Comparison of ENCODE assay signal across 1 cellular context in the genomic region with DNA sequence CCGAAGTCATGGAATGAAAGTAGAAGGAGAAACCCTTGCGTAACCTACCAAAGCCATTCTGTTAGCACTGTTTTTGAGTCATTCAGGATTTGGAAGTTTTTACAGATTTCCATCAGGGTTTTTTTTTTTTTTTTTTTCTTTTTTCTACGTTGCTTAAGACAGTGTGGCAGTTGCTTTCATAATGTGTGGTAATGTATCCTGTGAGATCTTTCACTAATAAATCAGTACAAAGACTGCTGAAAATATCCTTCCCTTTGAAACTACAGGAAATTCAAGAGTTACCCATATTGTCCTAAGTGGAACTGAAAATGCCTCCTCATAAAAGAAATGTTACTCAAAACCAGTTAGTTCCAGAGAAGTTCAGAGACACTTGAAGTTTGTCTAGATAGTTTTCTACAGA.
TF ChIP-seq lines count a peak whose summit lies in the region.

No MANE protein-coding gene starts in this region.

TF ChIP-seq in HepG2, 621 proteins besides CTCF, POLR2A, EP300 and RAD21 (continued from another document):
- TF ChIP-seq, protein P1, sequence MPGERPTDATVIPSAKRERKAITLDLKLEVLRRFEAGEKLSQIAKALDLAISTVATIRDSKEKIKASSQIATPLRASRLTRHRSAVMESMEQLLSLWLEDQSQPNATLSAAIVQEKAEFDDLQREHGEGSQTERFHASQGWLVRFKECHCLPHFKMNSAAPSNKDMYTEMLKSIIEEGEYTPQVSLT (CRISPR knock-in tag; IDR thresholded peaks at IDR 0.05; ENCODE audit: borderline replicate concordance, low read depth) = no peak
